8 cellular contexts compared by ENCODE assay signal in genomic region chr1:47333578-47333921, GRCh38. TPM values are rescaled to one million over a fixed set of nuclear protein-coding genes. Genes with fewer than 3 reads are reported as not detected.
A peak's percentile ranks its signal among the peaks of the same experiment; 100 is the strongest.
DNase-seq lines count a peak whose midpoint lies in the region; ATAC-seq and TF ChIP-seq lines count a peak whose summit lies in the region.

Gene CMPK1 (plus strand): TSS chr1:47333790. CDS start chr1:47333946, 156 bp downstream.

- peak within 1 kb of the TSS; percentile 74 for H3K9ac ChIP-seq in rectal smooth muscle tissue (ENCODE audit: low read length)

- H3K4me1 Mint-ChIP-seq in T-helper 17 cell: peaks cover 17% of the 10 kb centered on the region

- DNase-seq in NCI-H146 (lab: John Stamatoyannopoulos, UW) (peak; percentile 78), T-helper 17 cell (peak; percentile 49 to 74 (median 70)), amygdala (lab: John Stamatoyannopoulos, UW) (peak; percentile 12 to 85 (median 68)), right cardiac atrium (peak; percentile 88 to 95 (median 94)), vagina (ENCODE audit: extremely low spot score in 2 of 2) (no peak)

- ATAC-seq in GM18502 (IDR thresholded peaks at IDR 0.05; ENCODE audit: poor library complexity, unreplicated experiment): peak; percentile 77
- ATAC-seq in HG02885 (IDR thresholded peaks at IDR 0.05; ENCODE audit: poor library complexity, unreplicated experiment): peak; percentile 82
- ATAC-seq in T-helper 17 cell: peak; percentile 78
- peak; percentile 89 to 90 for ATAC-seq in right cardiac atrium

- peaks cover 3% of the 10 kb centered on the region for H3K4me1 ChIP-seq in right cardiac atrium (ENCODE audit: control insufficient read depth, insufficient read depth, low read length)
- peaks cover 12% of the 10 kb centered on the region for H3K4me1 ChIP-seq in rectal smooth muscle tissue (ENCODE audit: control insufficient read depth, insufficient read depth, low read length)
- H3K4me1 ChIP-seq in vagina: peaks cover 48% of the 10 kb centered on the region

- H3K9me3 ChIP-seq in T-helper 17 cell (ENCODE audit: control insufficient read depth, low read length, poor library complexity, severe bottlenecking) (no peaks in the 10 kb centered on the region), right cardiac atrium (ENCODE audit: control insufficient read depth, low read length) (no peaks in the 10 kb centered on the region), vagina (no peaks in the 10 kb centered on the region)

- H3K27ac ChIP-seq in right cardiac atrium (ENCODE audit: low read length) (peak within 1 kb of the TSS; percentile 99), rectal smooth muscle tissue (ENCODE audit: low read depth, low read length) (peak within 1 kb of the TSS; percentile 93), vagina (peak within 1 kb of the TSS; percentile 97)

- H3K4me3 Mint-ChIP-seq in T-helper 17 cell: no peak within 1 kb of the TSS

- peak within 1 kb of the TSS; percentile 89 for H3K27ac Mint-ChIP-seq in T-helper 17 cell

- no peak for TF ChIP-seq CTCF in vagina (IDR thresholded peaks at IDR 0.05)

- no peaks in the 10 kb centered on the region for H3K27me3 Mint-ChIP-seq in T-helper 17 cell

- H3K4me3 ChIP-seq in right cardiac atrium (ENCODE audit: low read length) (peak within 1 kb of the TSS; percentile 78), rectal smooth muscle tissue (ENCODE audit: low read length) (peak within 1 kb of the TSS; percentile 85), vagina (peak within 1 kb of the TSS; percentile 69 to 92)

- no peaks in the 10 kb centered on the region for H3K36me3 Mint-ChIP-seq in T-helper 17 cell (ENCODE audit: low read depth)

- H3K36me3 ChIP-seq in rectal smooth muscle tissue (ENCODE audit: control insufficient read depth, insufficient read depth, low read length): no peaks in the 10 kb centered on the region
- no peaks in the 10 kb centered on the region for H3K36me3 ChIP-seq in vagina

- intact Hi-C loops in right cardiac atrium (cut with DNase I) (loop anchor here in 1 of 4 donors (2.0 kb wide), 1 partner anchor 19 kb away; the partner anchor contains the start of gene STIL), vagina (cut with DNase I) (no loop called here)

- no peak for TF ChIP-seq POLR2A in vagina (IDR thresholded peaks at IDR 0.05)

- WGBS in right cardiac atrium: under 1% methylated on average over 40 of the region's 40 CpGs

- H3K27me3 ChIP-seq in right cardiac atrium (ENCODE audit: control insufficient read depth, insufficient read depth): no peaks in the 10 kb centered on the region
- H3K27me3 ChIP-seq in rectal smooth muscle tissue (ENCODE audit: control insufficient read depth, insufficient read depth, low read length): no peaks in the 10 kb centered on the region
- H3K27me3 ChIP-seq in vagina: no peaks in the 10 kb centered on the region

RNA-seq across cellular contexts. Expression of gene CMPK1, which starts in this region (rescaled TPM):
- 100 to 1,000 TPM in 1 of 2 donors, 10 to 100 TPM in 1; 97.6 to 124 TPM for total RNA-seq in T-helper 17 cell
- total RNA-seq in right cardiac atrium: 100 to 1,000 TPM in 1 of 4 donors, 10 to 100 TPM in 3; 77.1 to 103 (median 80.0) TPM
- polyA plus RNA-seq in right cardiac atrium: 53.6 TPM
- 79.3 TPM for total RNA-seq in vagina

Comparison
In these comparisons a context has a peak if more than half of its experiments do, and no peak if none do; other contexts are left out.
1. DNase-seq: peak in NCI-H146 (single experiment), T-helper 17 cell (3 of 3), amygdala (56 of 56) and right cardiac atrium (3 of 3); none in vagina (0 of 2).
2. Peak in every context shown above with its lines, with median percentiles within 50 percentile points of each other: ATAC-seq, H3K27ac ChIP-seq and H3K4me3 ChIP-seq.